ENCODE assay signal across 8 cellular contexts in genomic region chr7:2862831-2863361, GRCh38. TPM values are rescaled to one million over a fixed set of nuclear protein-coding genes. Genes with fewer than 3 reads are reported as not detected.
A peak's percentile ranks its signal among the peaks of the same experiment; 100 is the strongest.
DNase-seq lines count a peak whose midpoint lies in the region; ATAC-seq, FAIRE-seq and TF ChIP-seq lines count a peak whose summit lies in the region.

No MANE protein-coding gene starts in this region.

- TF ChIP-seq CTCF in endodermal cell (conservative IDR thresholded peaks at IDR 0.05) = no peak
- TF ChIP-seq CTCF in mucosa of descending colon (IDR thresholded peaks at IDR 0.05) = no peak

- H3K36me3 ChIP-seq in endodermal cell (ENCODE audit: control insufficient read depth, insufficient read depth, low read length) (no peaks in the 10 kb centered on the region), skeletal muscle tissue (ENCODE audit: control insufficient read depth in 3 of 3, insufficient read depth in 3 of 3, low read length in 3 of 3) (no peaks in the 10 kb centered on the region), mucosa of descending colon (ENCODE audit: low read depth) (no peaks in the 10 kb centered on the region)

- H3K27ac Mint-ChIP-seq in endodermal cell = peak overlapping the region; percentile 81

- no peak for FAIRE-seq in GM12892 (lab: Jason Lieb, UNC)

- DNase-seq in GM12892 (ENCODE audit: insufficient read length) (peak; percentile 12), SHP77 treated with DMSO at 0.1 percent for 48 hours (lab: John Stamatoyannopoulos, UW) (peak; percentile 56), endodermal cell (peak; percentile 72), DMS114 treated with DMSO at 0.1 percent for 48 hours (lab: John Stamatoyannopoulos, UW; ENCODE audit: unreplicated experiment) (no peak), mucosa of descending colon (no peak)

- H3K27me3 ChIP-seq in endodermal cell (ENCODE audit: control insufficient read depth, insufficient read depth, low read length, poor library complexity, severe bottlenecking) (no peaks in the 10 kb centered on the region), skeletal muscle tissue (ENCODE audit: control insufficient read depth in 3 of 3, insufficient read depth in 3 of 3, low read length in 3 of 3) (no peaks in the 10 kb centered on the region)

- H3K4me1 ChIP-seq in endodermal cell (ENCODE audit: control insufficient read depth, insufficient read depth, low read length) = no peaks in the 10 kb centered on the region
- peaks cover 18 to 21% (median 20%) of the 10 kb centered on the region in 3 donors for H3K4me1 ChIP-seq in skeletal muscle tissue (ENCODE audit: control insufficient read depth in 3 of 3, insufficient read depth in 3 of 3, low read length in 3 of 3)
- peaks cover 10% of the 10 kb centered on the region for H3K4me1 ChIP-seq in mucosa of descending colon (ENCODE audit: low read depth)

- intact Hi-C loops in mucosa of descending colon (cut with DNase I, micrococcal nuclease) = loop anchor here in 1 of 2 donors (10.0 kb wide), 1 partner anchor 292 kb away; no protein-coding TSS in a partner anchor

- H3K9ac ChIP-seq in endodermal cell (ENCODE audit: extremely low read depth, low read length, poor library complexity, severe bottlenecking) (no peak overlapping the region), skeletal muscle tissue (ENCODE audit: low read depth in 1 of 3, low read length in 3 of 3) (peak overlapping the region; percentile 56 to 66 (median 59))

- H3K4me3 ChIP-seq in endodermal cell (ENCODE audit: low read length) (no peak overlapping the region), skeletal muscle tissue (ENCODE audit: low read length in 3 of 3) (no peak overlapping the region), mucosa of descending colon (no peak overlapping the region)

- H3K27ac ChIP-seq in endodermal cell (ENCODE audit: low read depth, low read length) (no peak overlapping the region), skeletal muscle tissue (ENCODE audit: low read depth, low read length) (peak overlapping the region; percentile 89)

- H3K4me1 Mint-ChIP-seq in endodermal cell = peaks cover 9% of the 10 kb centered on the region

- WGBS in endodermal cell (ENCODE audit: insufficient coverage in 1 of 2, insufficient read length in 1 of 2), 2 experiments = 91 to 93% methylated on average over 11 to 22 of the region's 22 CpGs

- H3K36me3 Mint-ChIP-seq in endodermal cell (ENCODE audit: low read depth) = no peaks in the 10 kb centered on the region

- ATAC-seq in mucosa of descending colon = no peak
- ATAC-seq in activated CD4-positive, CD25-positive, alpha-beta regulatory T cell treated with anti-CD3 and anti-CD28 coated beads, Interleukin-2, amount 50 U/mL, for 24 hours = no peak
- no peak for ATAC-seq in HG02571 (IDR thresholded peaks at IDR 0.05; ENCODE audit: unreplicated experiment)

- H3K9me3 Mint-ChIP-seq in endodermal cell = no peaks in the 10 kb centered on the region

- TF ChIP-seq POLR2A in GM12892 (IDR thresholded peaks at IDR 0.05; ENCODE audit: low read depth, low read length) = no peak

- H3K27me3 Mint-ChIP-seq in endodermal cell (ENCODE audit: insufficient read depth) = peaks cover 2% of the 10 kb centered on the region

- H3K9me3 ChIP-seq in endodermal cell (ENCODE audit: control insufficient read depth, low read length) = no peaks in the 10 kb centered on the region
- no peaks in the 10 kb centered on the region for H3K9me3 ChIP-seq in skeletal muscle tissue (ENCODE audit: control insufficient read depth in 3 of 3, low read length in 3 of 3)
- no peaks in the 10 kb centered on the region for H3K9me3 ChIP-seq in mucosa of descending colon

- no peak overlapping the region for H3K4me3 Mint-ChIP-seq in endodermal cell

RNA-seq across cellular contexts. Expression of gene GNA12, which starts 18.8 kb away (rescaled TPM):
- 14.9 TPM for polyA plus RNA-seq in GM12892 (2012; ENCODE audit: missing spikeins)
- 10 to 100 TPM; 55.0 to 64.7 TPM for total RNA-seq in endodermal cell
- 45.7 TPM for polyA plus RNA-seq in endodermal cell (2013, experiment 1 of 2)
- polyA plus RNA-seq in endodermal cell (2013, experiment 2 of 2) = 44.9 TPM
- total RNA-seq in skeletal muscle tissue = 9.9 TPM
- total RNA-seq in mucosa of descending colon = 10 to 100 TPM; 21.7 to 57.7 (median 25.7) TPM

Comparison
In these comparisons a context has a peak if more than half of its experiments do, and no peak if none do; other contexts are left out.
1. DNase-seq: peak in GM12892 (single experiment), SHP77 treated with DMSO at 0.1 percent for 48 hours (single experiment) and endodermal cell (single experiment); none in DMS114 treated with DMSO at 0.1 percent for 48 hours (single experiment) and mucosa of descending colon (0 of 3).